ENCODE assay signal across 24 cellular contexts in the genomic region with DNA sequence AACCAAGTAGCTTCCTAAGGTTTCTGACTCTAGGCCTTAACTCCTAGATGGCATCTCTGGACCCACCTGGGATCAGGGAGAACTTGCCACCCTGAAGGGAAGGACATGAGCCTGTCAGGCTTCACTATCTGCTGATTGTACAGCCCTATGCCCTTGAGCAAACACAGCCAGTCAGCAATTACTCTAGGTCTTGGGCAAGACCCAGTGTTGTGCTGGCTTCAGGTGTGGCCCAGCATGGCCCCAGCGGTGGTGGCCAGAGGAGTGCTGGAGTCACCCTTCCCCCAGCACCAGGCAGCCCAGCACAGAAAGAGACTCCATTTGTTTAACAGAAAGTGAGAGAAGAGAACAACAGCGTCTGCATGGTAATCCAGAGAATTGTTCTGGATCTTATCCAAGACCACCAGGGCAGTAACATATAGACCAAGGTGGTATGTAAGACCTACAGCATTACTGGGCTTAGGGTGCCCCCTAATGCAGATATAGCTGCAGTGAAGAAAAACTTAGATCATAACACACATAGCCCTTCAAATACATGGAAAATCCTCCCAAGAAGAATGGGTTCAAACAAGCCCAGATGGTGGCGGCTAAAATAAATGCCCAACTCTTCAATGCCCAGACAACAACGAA.
A peak's percentile ranks its signal among the peaks of the same experiment; 100 is the strongest.
DNase-seq lines count a peak whose midpoint lies in the region; ATAC-seq and TF ChIP-seq lines count a peak whose summit lies in the region.
"Had no signal": no experiment of that assay in that cellular context is flagged by ENCODE, and none has a peak within 500 bp of the region (broad histone marks: within the 10 kb centered on the region; RNA-seq: fewer than 3 reads in every experiment).

No MANE protein-coding gene starts in this region.

- WGBS in endodermal cell (ENCODE audit: insufficient coverage in 1 of 2, insufficient read length in 1 of 2), 2 experiments, result 71 to 90% methylated on average over 1 to 4 of the region's 4 CpGs

- H3K36me3 Mint-ChIP-seq in endodermal cell (ENCODE audit: low read depth) (no peaks in the 10 kb centered on the region), neural progenitor cell (no peaks in the 10 kb centered on the region)
- no peaks in the 10 kb centered on the region for H3K36me3 Mint-ChIP-seq in activated CD4-positive, alpha-beta T cell treated with anti-CD3 and anti-CD28 coated beads, Interleukin-2, amount 10 ng/mL, durations not matched to agents 7 days and 5 days (ENCODE audit: low read depth)
- H3K36me3 Mint-ChIP-seq: activated naive CD8-positive, alpha-beta T cell had no signal

- no peaks in the 10 kb centered on the region for H3K4me1 Mint-ChIP-seq in endodermal cell
- H3K4me1 Mint-ChIP-seq in neural progenitor cell, result no peaks in the 10 kb centered on the region
- no peaks in the 10 kb centered on the region for H3K4me1 Mint-ChIP-seq in activated CD4-positive, alpha-beta T cell treated with anti-CD3 and anti-CD28 coated beads, Interleukin-2, amount 10 ng/mL, durations not matched to agents 7 days and 5 days

- peak; percentile 7 for DNase-seq in NCI-H82 (lab: John Stamatoyannopoulos, UW)
- no peak for DNase-seq in NCI-H82 treated with DMSO at 0.1 percent for 48 hours (lab: John Stamatoyannopoulos, UW; ENCODE audit: unreplicated experiment)
- DNase-seq in endodermal cell, result no peak
- DNase-seq in neural progenitor cell (ENCODE audit: low spot score), result peak; percentile 13
- no peak for DNase-seq in activated CD4-positive, alpha-beta T cell treated with anti-CD3 and anti-CD28 coated beads, Interleukin-2, amount 10 ng/mL, durations not matched to agents 7 days and 5 days
- DNase-seq: activated CD4-positive, alpha-beta T cell treated with anti-CD3 and anti-CD28 coated beads for 48 hours; C1 segment of cervical spinal cord; Calu3; effector CD4-positive, alpha-beta T cell; erythroblast; foreskin fibroblast; HCEC 1CT; hippocampal formation; islet precursor cell; Karpas-422; lower lobe of right lung; NCI-H1092 treated with DMSO at 0.1 percent for 48 hours; NCI-H510A treated with DMSO at 0.1 percent for 48 hours; SHP77 treated with DMSO at 0.1 percent for 48 hours had no signal

- H3K27me3 ChIP-seq in OCI-LY3 (ENCODE audit: low read depth, low read length) (no peaks in the 10 kb centered on the region), endodermal cell (ENCODE audit: control insufficient read depth, insufficient read depth, low read length, poor library complexity, severe bottlenecking) (no peaks in the 10 kb centered on the region), neural progenitor cell (no peaks in the 10 kb centered on the region)

- H4K20me1 ChIP-seq in OCI-LY3 (ENCODE audit: insufficient read depth, low read length) (no peaks in the 10 kb centered on the region), neural progenitor cell (ENCODE audit: low read depth) (no peaks in the 10 kb centered on the region)

- TF ChIP-seq CTCF in OCI-LY3 (IDR thresholded peaks at IDR 0.05; ENCODE audit: low read depth, low read length), result 0 out of 2 replicates have a peak, but pooled peaks have one; percentile 18
- TF ChIP-seq CTCF in endodermal cell (conservative IDR thresholded peaks at IDR 0.05), result peak; percentile 73
- peak; percentile 31 for TF ChIP-seq CTCF in neural progenitor cell (IDR thresholded peaks at IDR 0.05)

- no peaks in the 10 kb centered on the region for H3K79me2 ChIP-seq in OCI-LY3 (ENCODE audit: low read length)
- no peaks in the 10 kb centered on the region for H3K79me2 ChIP-seq in neural progenitor cell (ENCODE audit: low read depth)

- H3K9me3 ChIP-seq in OCI-LY3 (ENCODE audit: insufficient read depth, low read length) (no peaks in the 10 kb centered on the region), endodermal cell (ENCODE audit: control insufficient read depth, low read length) (peaks cover 7% of the 10 kb centered on the region), neural progenitor cell (ENCODE audit: low read depth) (no peaks in the 10 kb centered on the region)
- H3K9me3 ChIP-seq: lower lobe of right lung had no signal

- H3F3A ChIP-seq in neural progenitor cell (ENCODE audit: low read depth), result no peaks in the 10 kb centered on the region

- no peak for ATAC-seq in GM21390 (IDR thresholded peaks at IDR 0.05; ENCODE audit: unreplicated experiment)
- ATAC-seq in GM18861 (IDR thresholded peaks at IDR 0.05; ENCODE audit: unreplicated experiment), result no peak
- ATAC-seq: lower lobe of right lung had no signal

- H3K4me3 Mint-ChIP-seq in endodermal cell (no peak overlapping the region), neural progenitor cell (no peak overlapping the region)
- no peak overlapping the region for H3K4me3 Mint-ChIP-seq in activated CD4-positive, alpha-beta T cell treated with anti-CD3 and anti-CD28 coated beads, Interleukin-2, amount 10 ng/mL, durations not matched to agents 7 days and 5 days
- H3K4me3 Mint-ChIP-seq: activated naive CD8-positive, alpha-beta T cell had no signal

- H3K9ac ChIP-seq in OCI-LY3 (ENCODE audit: low read length), result no peak overlapping the region
- no peak overlapping the region for H3K9ac ChIP-seq in endodermal cell (ENCODE audit: extremely low read depth, low read length, poor library complexity, severe bottlenecking)
- no peak overlapping the region for H3K9ac ChIP-seq in neural progenitor cell

- peaks cover 3% of the 10 kb centered on the region for H3K9me3 Mint-ChIP-seq in endodermal cell
- H3K9me3 Mint-ChIP-seq in neural progenitor cell, result no peaks in the 10 kb centered on the region
- H3K9me3 Mint-ChIP-seq in activated CD4-positive, alpha-beta T cell treated with anti-CD3 and anti-CD28 coated beads, Interleukin-2, amount 10 ng/mL, durations not matched to agents 7 days and 5 days, result no peaks in the 10 kb centered on the region

- H3K27me3 Mint-ChIP-seq in endodermal cell (ENCODE audit: insufficient read depth) (no peaks in the 10 kb centered on the region), neural progenitor cell (ENCODE audit: insufficient read depth, low read depth) (no peaks in the 10 kb centered on the region)
- no peaks in the 10 kb centered on the region for H3K27me3 Mint-ChIP-seq in activated CD4-positive, alpha-beta T cell treated with anti-CD3 and anti-CD28 coated beads, Interleukin-2, amount 10 ng/mL, durations not matched to agents 7 days and 5 days
- H3K27me3 Mint-ChIP-seq: progenitor cell of endocrine pancreas had no signal

- H2AFZ ChIP-seq in OCI-LY3 (ENCODE audit: low read depth, low read length) (no peak overlapping the region), neural progenitor cell (replicated peaks) (no peak overlapping the region)

- no peak overlapping the region for H3K27ac Mint-ChIP-seq in endodermal cell
- no peak overlapping the region for H3K27ac Mint-ChIP-seq in neural progenitor cell
- H3K27ac Mint-ChIP-seq in activated CD4-positive, alpha-beta T cell treated with anti-CD3 and anti-CD28 coated beads, Interleukin-2, amount 10 ng/mL, durations not matched to agents 7 days and 5 days, result no peak overlapping the region
- H3K27ac Mint-ChIP-seq: activated naive CD8-positive, alpha-beta T cell; progenitor cell of endocrine pancreas had no signal

- POLR2A ChIA-PET in activated CD4-positive, alpha-beta T cell treated with anti-CD3 and anti-CD28 coated beads, Interleukin-2, amount 10 ng/mL, durations not matched to agents 7 days and 5 days (lab: Charles Lee), result no interaction called here

- H3K36me3 ChIP-seq in OCI-LY3 (replicated peaks; ENCODE audit: low read depth, low read length) (no peaks in the 10 kb centered on the region), endodermal cell (ENCODE audit: control insufficient read depth, insufficient read depth, low read length) (no peaks in the 10 kb centered on the region), neural progenitor cell (no peaks in the 10 kb centered on the region)
- H3K36me3 ChIP-seq: lower lobe of right lung had no signal

- no peaks in the 10 kb centered on the region for H3K4me1 ChIP-seq in OCI-LY3 (ENCODE audit: low read length)
- H3K4me1 ChIP-seq in endodermal cell (ENCODE audit: control insufficient read depth, insufficient read depth, low read length), result no peaks in the 10 kb centered on the region
- H3K4me1 ChIP-seq in neural progenitor cell, result no peaks in the 10 kb centered on the region
- H3K4me1 ChIP-seq: lower lobe of right lung had no signal

- H3K4me3 ChIP-seq in OCI-LY3 (ENCODE audit: low read length) (no peak overlapping the region), endodermal cell (ENCODE audit: low read length) (no peak overlapping the region), neural progenitor cell (no peak overlapping the region)
- H3K4me3 ChIP-seq: lower lobe of right lung had no signal

- CTCF ChIA-PET in activated CD4-positive, alpha-beta T cell treated with anti-CD3 and anti-CD28 coated beads, Interleukin-2, amount 10 ng/mL, durations not matched to agents 7 days and 5 days (lab: Charles Lee), result no interaction called here

- H3K4me2 ChIP-seq in OCI-LY3 (ENCODE audit: low read length) (no peak overlapping the region), neural progenitor cell (no peak overlapping the region)

- H3K27ac ChIP-seq in OCI-LY3 (ENCODE audit: low read length), result no peak overlapping the region
- H3K27ac ChIP-seq in endodermal cell (ENCODE audit: low read depth, low read length), result no peak overlapping the region
- H3K27ac ChIP-seq in neural progenitor cell, result no peak overlapping the region
- H3K27ac ChIP-seq: lower lobe of right lung had no signal

Comparison
In these comparisons a context has a peak if more than half of its experiments do, and no peak if none do; other contexts are left out.
1. DNase-seq: peak in NCI-H82 (single experiment) and neural progenitor cell (single experiment); none in NCI-H82 treated with DMSO at 0.1 percent for 48 hours (single experiment), endodermal cell (single experiment) and activated CD4-positive, alpha-beta T cell treated with anti-CD3 and anti-CD28 coated beads, Interleukin-2, amount 10 ng/mL, durations not matched to agents 7 days and 5 days (single experiment).
2. CTCF ChIP-seq: peak in every context shown above with its lines; median percentile 73 in endodermal cell; 31 in neural progenitor cell; 18 in OCI-LY3.